Comparison of ENCODE assay signal across 8 cellular contexts in the genomic region with DNA sequence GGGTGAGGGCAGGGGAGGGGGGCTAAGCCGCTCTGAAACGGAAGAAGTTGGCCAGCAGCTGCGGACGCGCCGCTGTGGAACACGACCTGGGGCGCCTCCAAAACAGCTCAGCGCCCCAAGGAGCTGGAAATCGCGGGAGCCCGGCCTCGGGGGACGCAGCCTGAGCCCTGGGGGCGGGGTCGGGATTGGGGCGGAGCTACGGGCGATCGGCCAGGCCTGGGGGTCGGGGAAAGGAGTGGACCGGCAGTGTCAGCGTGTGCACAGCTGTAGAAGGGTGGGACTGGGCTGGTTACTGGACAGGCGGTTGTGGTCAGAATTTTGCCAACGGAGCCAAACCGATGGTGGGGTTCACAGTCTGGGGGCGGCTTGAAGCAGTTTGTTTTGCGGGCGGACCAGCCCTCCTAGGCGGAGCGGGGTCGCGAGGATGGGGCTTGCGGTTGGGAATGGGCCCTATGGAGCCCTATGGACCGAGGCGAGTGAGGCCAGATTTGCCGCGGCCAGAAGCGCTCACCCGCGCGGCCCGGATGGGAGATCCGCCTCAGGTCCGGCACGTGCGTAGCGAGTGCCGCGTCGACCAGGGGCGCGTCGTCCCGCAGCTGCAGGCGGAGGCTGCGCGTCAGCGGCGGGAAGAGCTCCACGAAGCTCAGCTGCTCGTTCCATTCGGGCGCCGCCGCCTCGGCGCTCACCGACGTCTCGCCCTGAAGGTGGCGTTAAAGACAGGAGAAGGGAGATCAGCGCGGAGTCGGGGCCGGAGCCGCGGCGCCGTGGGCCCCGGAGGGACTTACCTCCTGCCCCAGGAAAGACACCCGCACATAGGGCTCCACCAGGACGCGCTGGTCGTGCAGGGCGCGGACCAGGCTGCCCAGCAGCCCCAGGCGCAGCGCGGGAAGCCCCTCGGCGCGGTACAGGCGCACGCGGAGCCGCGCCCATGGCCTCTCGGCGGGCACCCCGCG. TPM values are rescaled to one million over a fixed set of nuclear protein-coding genes. Genes with fewer than 3 reads are reported as not detected.
DNase-seq lines count a peak whose midpoint lies in the region; ATAC-seq and TF ChIP-seq lines count a peak whose summit lies in the region.

No MANE protein-coding gene starts in this region.

- WGBS in GM23248 (ENCODE audit: low coverage in 1 of 2, low lambda C conversion rate in 2 of 2, missing lambda C conversion rate in 2 of 2), 2 experiments, result 2 to 4% methylated on average over 80 to 90 of the region's 102 CpGs

- H3K79me2 ChIP-seq in GM23248 (ENCODE audit: insufficient read depth), result no peaks in the 10 kb centered on the region

- H3K27me3 ChIP-seq in AG04450 (ENCODE audit: control insufficient read depth, insufficient read depth, low read length), result peaks cover 36% of the 10 kb centered on the region
- peaks cover 6% of the 10 kb centered on the region for H3K27me3 ChIP-seq in GM23248 (replicated peaks; ENCODE audit: insufficient read depth)
- peaks cover 0 to 24% of the 10 kb centered on the region in 2 donors for H3K27me3 ChIP-seq in muscle layer of colon (ENCODE audit: control insufficient read depth in 1 of 2, insufficient read depth in 2 of 2, low read length in 2 of 2)

- no peaks in the 10 kb centered on the region for H4K20me1 ChIP-seq in GM23248 (ENCODE audit: insufficient read depth)

- ATAC-seq in GM21515 (IDR thresholded peaks at IDR 0.05; ENCODE audit: unreplicated experiment), result no peak

- peak; percentile 18 for DNase-seq in AG04450 (ENCODE audit: low read depth, low spot score)
- DNase-seq in GM23248, result peak; percentile 87
- peak; percentile 85 for DNase-seq in NCI-H748 (lab: John Stamatoyannopoulos, UW; ENCODE audit: unreplicated experiment)
- DNase-seq in activated CD8-positive, alpha-beta memory T cell treated with anti-CD3 and anti-CD28 coated beads, Interleukin-2, amount 50 U/mL, for 48 hours, result peak; percentile 87
- DNase-seq in epithelial cell of esophagus (ENCODE audit: low read depth), result peak; percentile 83
- peak; percentile 62 for DNase-seq in stimulated activated CD8-positive, alpha-beta memory T cell treated with anti-CD3 and anti-CD28 coated beads, Interleukin-4, amount 100 ng/mL, for 24 hours (ENCODE audit: low read depth)

- H3K4me2 ChIP-seq in GM23248 (ENCODE audit: unreplicated experiment), result peak overlapping the region; percentile 77

- peak overlapping the region; percentile 70 for H3K9ac ChIP-seq in GM23248
- H3K9ac ChIP-seq in muscle layer of colon (ENCODE audit: low read length), result no peak overlapping the region

- TF ChIP-seq CTCF in AG04450 (IDR thresholded peaks at IDR 0.05; ENCODE audit: low read depth, low read length), result peak; percentile 35
- TF ChIP-seq CTCF in epithelial cell of esophagus (IDR thresholded peaks at IDR 0.05; ENCODE audit: insufficient read depth, low read depth, low read length, missing control alignments), result peak; percentile 44

- CTCF ChIA-PET in AG04450 (lab: Charles Lee), result no interaction called here

- H3K4me1 ChIP-seq in GM23248 (ENCODE audit: insufficient read depth), result peaks cover 5% of the 10 kb centered on the region; the same call in 1 of the 2 replicates
- no peaks in the 10 kb centered on the region for H3K4me1 ChIP-seq in muscle layer of colon (ENCODE audit: insufficient read depth, low read length)

- POLR2A ChIA-PET in AG04450 (lab: Yijun Ruan, JAX), result interaction anchor here (0.6 to 1.0 kb wide), 3 partner anchors 13 to 116 kb away, joined by 3 to 4 read pairs (median 3); no protein-coding TSS in a partner anchor

- H2AFZ ChIP-seq in GM23248, result peak overlapping the region; percentile 78

- no peaks in the 10 kb centered on the region for H3K36me3 ChIP-seq in GM23248 (ENCODE audit: low read depth)
- no peaks in the 10 kb centered on the region for H3K36me3 ChIP-seq in muscle layer of colon (ENCODE audit: insufficient read depth, low read length)

- H3K27ac ChIP-seq in AG04450 (ENCODE audit: low read depth, low read length) (no peak overlapping the region), GM23248 (no peak overlapping the region), muscle layer of colon (ENCODE audit: low read depth, low read length) (no peak overlapping the region)

- in situ Hi-C loops in GM23248 (cut with MboI), result no loop called here

- H3K9me3 ChIP-seq in AG04450 (ENCODE audit: control insufficient read depth, insufficient read depth, low read length), result peaks cover 3% of the 10 kb centered on the region; the same call in 1 of the 2 replicates
- no peaks in the 10 kb centered on the region for H3K9me3 ChIP-seq in GM23248 (ENCODE audit: low read depth)
- H3K9me3 ChIP-seq in muscle layer of colon (ENCODE audit: low read length), result no peaks in the 10 kb centered on the region

- no peaks in the 10 kb centered on the region for H3F3A ChIP-seq in GM23248 (ENCODE audit: insufficient read depth)

- peak overlapping the region; percentile 53 for H3K4me3 ChIP-seq in AG04450 (ENCODE audit: low read depth, low read length)
- H3K4me3 ChIP-seq in GM23248, result peak overlapping the region; percentile 64
- H3K4me3 ChIP-seq in epithelial cell of esophagus (ENCODE audit: low read length), result peak overlapping the region; percentile 36
- H3K4me3 ChIP-seq in muscle layer of colon (ENCODE audit: low read depth in 1 of 2, low read length in 2 of 2), result peak overlapping the region; percentile 45 to 78

- H3K9me2 ChIP-seq in GM23248 (ENCODE audit: insufficient read depth), result no peaks in the 10 kb centered on the region

RNA-seq across cellular contexts. Expression of gene SPAG4, which starts 14.3 kb away (rescaled TPM):
- 1.8 and 3.6 TPM in 2 replicates for polyA plus RNA-seq in AG04450 (2011; rRNA removed)
- polyA minus RNA-seq in AG04450 (2011; rRNA and poly(A)+ RNA removed), result 2.3 TPM in 2 replicates
- 3.3 and 14.2 TPM in 2 replicates for total RNA-seq in GM23248 (2014; rRNA removed; shearing (Covaris generic))
- polyA plus RNA-seq in GM23248 (2016; fragmentation: Nextera tagmentation; extraction: Ambion mirVana), result 17.3 and 20.9 TPM in 2 replicates

RNA-seq across cellular contexts. Expression of gene ERGIC3, which starts 59.4 kb away (rescaled TPM):
- polyA plus RNA-seq in AG04450 (2011; rRNA removed) (484 and 516 TPM in 2 replicates), GM23248 (2016; fragmentation: Nextera tagmentation; extraction: Ambion mirVana) (261 and 262 TPM in 2 replicates)
- polyA minus RNA-seq in AG04450 (2011; rRNA and poly(A)+ RNA removed), result 285 and 328 TPM in 2 replicates
- total RNA-seq in GM23248 (2014; rRNA removed; shearing (Covaris generic)), result 345 and 477 TPM in 2 replicates

Comparison
In these comparisons a context has a peak if more than half of its experiments do, and no peak if none do; other contexts are left out.
1. DNase-seq: peak in every context shown above with its lines; median percentile 87 in GM23248; 87 in activated CD8-positive, alpha-beta memory T cell treated with anti-CD3 and anti-CD28 coated beads, Interleukin-2, amount 50 U/mL, for 48 hours; 85 in NCI-H748; 83 in epithelial cell of esophagus; 62 in stimulated activated CD8-positive, alpha-beta memory T cell treated with anti-CD3 and anti-CD28 coated beads, Interleukin-4, amount 100 ng/mL, for 24 hours; 18 in AG04450.